Comparison of ENCODE assay signal across 16 cellular contexts in the genomic region with DNA sequence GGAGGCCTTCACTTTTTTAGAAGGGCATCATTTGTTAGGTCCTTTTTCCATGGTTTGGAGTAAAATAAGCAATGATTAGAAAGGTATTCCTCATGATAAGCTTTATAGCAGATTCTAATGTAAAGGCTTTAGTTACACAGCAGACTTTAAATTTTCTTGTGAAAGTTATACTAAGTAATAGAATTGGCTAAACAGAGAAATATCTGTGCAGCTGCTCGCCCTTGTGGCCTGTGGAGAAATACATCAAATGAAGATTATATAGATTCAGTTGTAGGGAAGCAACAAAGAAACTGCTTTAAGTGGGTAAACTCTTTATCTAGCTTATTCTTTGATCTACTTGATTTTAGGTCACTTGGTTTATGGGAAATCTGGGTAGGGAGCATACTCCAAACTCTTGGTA.
"Had no signal": no experiment of that assay in that cellular context is flagged by ENCODE, and none has a peak within 500 bp of the region (broad histone marks: within the 10 kb centered on the region; RNA-seq: fewer than 3 reads in every experiment).

No MANE protein-coding gene starts in this region.

- H3K36me3 Mint-ChIP-seq: activated naive CD4-positive, alpha-beta T cell treated with anti-CD3 and anti-CD28 coated beads, Interleukin-2, amount 10 ng/mL, durations not matched to agents 7 days and 5 days; neural progenitor cell had no signal

- H3K27ac Mint-ChIP-seq: activated naive CD4-positive, alpha-beta T cell treated with anti-CD3 and anti-CD28 coated beads, Interleukin-2, amount 10 ng/mL, durations not matched to agents 7 days and 5 days; neural progenitor cell had no signal

- H3K27me3 Mint-ChIP-seq: activated naive CD4-positive, alpha-beta T cell treated with anti-CD3 and anti-CD28 coated beads, Interleukin-2, amount 10 ng/mL, durations not matched to agents 7 days and 5 days had no signal

- DNase-seq: activated CD4-positive, alpha-beta T cell treated with anti-CD3 and anti-CD28 coated beads for 1 hour; activated CD4-positive, alpha-beta T cell treated with anti-CD3 and anti-CD28 coated beads, Interleukin-2, amount 50 U/mL, for 4 hours; activated naive CD4-positive, alpha-beta T cell treated with anti-CD3 and anti-CD28 coated beads, Interleukin-2, amount 10 ng/mL, durations not matched to agents 7 days and 5 days; adrenal gland; colonic mucosa; foreskin keratinocyte; glutamatergic neuron; lower lobe of right lung; midbrain; pancreas; stimulated activated CD4-positive, alpha-beta T cell treated with anti-CD3 and anti-CD28 coated beads, Interleukin-12 subunit alpha, Interleukin-12 subunit beta, amount 100 ng/mL, for 4 hours; stimulated activated CD4-positive, alpha-beta T cell treated with anti-CD3 and anti-CD28 coated beads, Interleukin-2, amount 100 ng/mL, for 24 hours; uterus had no signal

- H2AFZ ChIP-seq: neural progenitor cell had no signal

- H3K4me1 ChIP-seq: adrenal gland, colonic mucosa, foreskin keratinocyte, lower lobe of right lung, neural progenitor cell, pancreas, uterus had no signal

- H3K9me3 Mint-ChIP-seq: neural progenitor cell had no signal

- H3K4me3 ChIP-seq: adrenal gland, cardiac muscle cell, colonic mucosa, lower lobe of right lung, neural progenitor cell, pancreas, thoracic aorta, uterus had no signal

- H3K36me3 ChIP-seq: adrenal gland, cardiac muscle cell, colonic mucosa, lower lobe of right lung, neural progenitor cell, pancreas, thoracic aorta, uterus had no signal

- H3K27ac ChIP-seq: adrenal gland, cardiac muscle cell, colonic mucosa, foreskin keratinocyte, lower lobe of right lung, neural progenitor cell, pancreas, thoracic aorta, uterus had no signal

- ATAC-seq: foreskin keratinocyte, lower lobe of right lung, pancreas had no signal

- H3K9ac ChIP-seq: neural progenitor cell had no signal

- H3K4me1 Mint-ChIP-seq: activated naive CD4-positive, alpha-beta T cell treated with anti-CD3 and anti-CD28 coated beads, Interleukin-2, amount 10 ng/mL, durations not matched to agents 7 days and 5 days; neural progenitor cell had no signal

- H3K27me3 ChIP-seq: adrenal gland, cardiac muscle cell, colonic mucosa, foreskin keratinocyte, neural progenitor cell, pancreas, uterus had no signal

- H3K9me3 ChIP-seq: adrenal gland, colonic mucosa, pancreas, thoracic aorta, uterus had no signal

- H3K4me2 ChIP-seq: neural progenitor cell had no signal

- H3K4me3 Mint-ChIP-seq: activated naive CD4-positive, alpha-beta T cell treated with anti-CD3 and anti-CD28 coated beads, Interleukin-2, amount 10 ng/mL, durations not matched to agents 7 days and 5 days; neural progenitor cell had no signal
